ENCODE assay signal across 8 cellular contexts in the genomic region with DNA sequence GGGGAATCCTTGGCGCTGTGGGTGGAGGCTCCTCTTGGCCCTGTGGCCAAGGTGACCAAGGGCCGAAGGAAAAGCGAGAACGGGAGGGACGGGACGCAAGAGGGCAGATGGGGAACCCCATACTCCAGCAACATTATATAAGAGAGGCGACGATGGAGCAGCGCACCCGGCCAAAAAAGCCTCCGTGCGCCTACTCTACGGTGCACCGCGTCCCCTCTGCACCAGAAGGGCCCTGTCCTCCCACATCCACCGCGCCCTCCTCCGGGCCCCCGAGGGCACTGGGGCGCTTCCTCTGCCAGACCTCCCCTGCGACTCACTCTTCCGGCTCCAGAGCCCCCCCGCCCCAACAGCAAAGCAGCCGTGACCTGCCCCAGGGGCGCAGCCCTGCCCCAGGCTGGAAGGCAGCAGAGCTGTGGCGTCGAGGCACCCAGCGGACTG. TPM values are rescaled to one million over a fixed set of nuclear protein-coding genes. Genes with fewer than 3 reads are reported as not detected.
DNase-seq lines count a peak whose midpoint lies in the region; ATAC-seq and TF ChIP-seq lines count a peak whose summit lies in the region.

No MANE protein-coding gene starts in this region.

- H4K91ac ChIP-seq in neuronal stem cell (ENCODE audit: low read depth, low read length, poor library complexity), result no peak overlapping the region

- no peaks in the 10 kb centered on the region for H3K27me3 Mint-ChIP-seq in activated CD4-positive, alpha-beta T cell treated with anti-CD3 and anti-CD28 coated beads for 36 hours
- H3K27me3 Mint-ChIP-seq in endodermal cell (ENCODE audit: insufficient read depth) (peaks cover 56% of the 10 kb centered on the region), type B pancreatic cell (peaks cover 58% of the 10 kb centered on the region)

- H4K8ac ChIP-seq in neuronal stem cell (ENCODE audit: low read depth, low read length), result no peak overlapping the region

- H2BK15ac ChIP-seq in neuronal stem cell (ENCODE audit: low read length), result peak overlapping the region; percentile 84

- H3K4me3 ChIP-seq in endodermal cell (ENCODE audit: low read length), result no peak overlapping the region
- peak overlapping the region in 1 of 2 donors; percentile 75 for H3K4me3 ChIP-seq in neuronal stem cell (ENCODE audit: low read length in 2 of 2)

- ATAC-seq in HG03108 (IDR thresholded peaks at IDR 0.05; ENCODE audit: unreplicated experiment), result peak; percentile 33
- ATAC-seq in activated CD4-positive, alpha-beta T cell treated with anti-CD3 and anti-CD28 coated beads for 36 hours, result peak; percentile 42

- H3K23ac ChIP-seq in neuronal stem cell (ENCODE audit: low read depth, low read length, poor library complexity), result peak overlapping the region; percentile 0

- WGBS in endodermal cell (ENCODE audit: insufficient coverage in 1 of 2, insufficient read length in 1 of 2), 2 experiments, result 89 to 90% methylated on average over 17 to 28 of the region's 28 CpGs
- WGBS in neuronal stem cell (ENCODE audit: extremely low coverage in 2 of 2, insufficient read length in 2 of 2, insufficient replicate concordance in 1 of 2), 2 donors, result no CpG with 5 or more reads among the region's 28 CpGs

- H3K14ac ChIP-seq in neuronal stem cell (ENCODE audit: low read length), result peak overlapping the region; percentile 82

- H3K4me1 Mint-ChIP-seq in activated CD4-positive, alpha-beta T cell treated with anti-CD3 and anti-CD28 coated beads for 36 hours, result peaks cover 73% of the 10 kb centered on the region
- H3K4me1 Mint-ChIP-seq in endodermal cell (no peaks in the 10 kb centered on the region), type B pancreatic cell (ENCODE audit: unreplicated experiment) (peaks cover 13% of the 10 kb centered on the region)

- intact Hi-C loops in activated CD4-positive, alpha-beta T cell treated with anti-CD3 and anti-CD28 coated beads for 36 hours (cut with DNase I, micrococcal nuclease), result loop anchor here (1.0 to 10.0 kb wide), 9 partner anchors 9 to 1401 kb away; a partner anchor contains a TSS

- H2BK5ac ChIP-seq in neuronal stem cell (ENCODE audit: low read length), result no peak overlapping the region

- H2BK120ac ChIP-seq in neuronal stem cell (ENCODE audit: low read depth, low read length), result no peak overlapping the region

- no peak for TF ChIP-seq CTCF in endodermal cell (conservative IDR thresholded peaks at IDR 0.05)
- TF ChIP-seq CTCF in type B pancreatic cell (conservative IDR thresholded peaks at IDR 0.05), result no peak

- H3K36me3 Mint-ChIP-seq in activated CD4-positive, alpha-beta T cell treated with anti-CD3 and anti-CD28 coated beads for 36 hours (ENCODE audit: low read depth), result peaks cover 31% of the 10 kb centered on the region
- H3K36me3 Mint-ChIP-seq in endodermal cell (ENCODE audit: low read depth), result no peaks in the 10 kb centered on the region
- H3K36me3 Mint-ChIP-seq in type B pancreatic cell, result no peaks in the 10 kb centered on the region

- H2BK12ac ChIP-seq in neuronal stem cell (ENCODE audit: low read length), result no peak overlapping the region

- H3K27ac ChIP-seq in endodermal cell (ENCODE audit: low read depth, low read length) (no peak overlapping the region), neuronal stem cell (replicated peaks; ENCODE audit: low read length) (no peak overlapping the region)

- CTCF ChIA-PET in activated CD4-positive, alpha-beta T cell treated with anti-CD3 and anti-CD28 coated beads for 36 hours (lab: Charles Lee), result interaction anchor here (0.7 to 1.5 kb wide), 5 partner anchors 9 to 334 kb away, joined by 3 to 5 read pairs (median 3); no protein-coding TSS in a partner anchor

- no peak overlapping the region for H3K4ac ChIP-seq in neuronal stem cell (ENCODE audit: low read length)

- peak overlapping the region; percentile 29 for H2AK5ac ChIP-seq in neuronal stem cell (ENCODE audit: low read depth, low read length)

- peak overlapping the region; percentile 94 for H3K18ac ChIP-seq in neuronal stem cell (ENCODE audit: low read length)

- DNase-seq in activated CD4-positive, alpha-beta T cell treated with anti-CD3 and anti-CD28 coated beads for 24 hours (ENCODE audit: low read depth in 2 of 2), result peak; percentile 17 to 19
- no peak for DNase-seq in activated CD4-positive, alpha-beta T cell treated with anti-CD3 and anti-CD28 coated beads for 1 hour
- DNase-seq in activated CD4-positive, alpha-beta T cell treated with anti-CD3 and anti-CD28 coated beads for 36 hours, result peak; percentile 73
- no peak for DNase-seq in endodermal cell
- DNase-seq in neuronal stem cell (ENCODE audit: low spot score), result no peak
- no peak for DNase-seq in type B pancreatic cell (ENCODE audit: extremely low spot score, unreplicated experiment)
- DNase-seq in NCI-H1694 (lab: John Stamatoyannopoulos, UW), result no peak

- POLR2A ChIA-PET in activated CD4-positive, alpha-beta T cell treated with anti-CD3 and anti-CD28 coated beads for 36 hours (lab: Charles Lee), result interaction anchor here (1.7 to 2.0 kb wide), 2 partner anchors 9 to 25 kb away, joined by 8 to 9 read pairs; no protein-coding TSS in a partner anchor

- H3K9me3 ChIP-seq in endodermal cell (ENCODE audit: control insufficient read depth, low read length) (no peaks in the 10 kb centered on the region), neuronal stem cell (replicated peaks in 1 of 2; ENCODE audit: control insufficient read depth in 2 of 2, insufficient read depth in 1 of 2, low read depth in 1 of 2, low read length in 2 of 2) (no peaks in the 10 kb centered on the region)

- no peak overlapping the region for H2AFZ ChIP-seq in neuronal stem cell (ENCODE audit: low read length)

- H3K4me3 Mint-ChIP-seq in activated CD4-positive, alpha-beta T cell treated with anti-CD3 and anti-CD28 coated beads for 36 hours, result peak overlapping the region; percentile 93
- H3K4me3 Mint-ChIP-seq in endodermal cell (peak overlapping the region; percentile 57), type B pancreatic cell (peak overlapping the region; percentile 77)

- peaks cover 36% of the 10 kb centered on the region for H3K27me3 ChIP-seq in endodermal cell (ENCODE audit: control insufficient read depth, insufficient read depth, low read length, poor library complexity, severe bottlenecking)
- peaks cover 1 to 29% (median 11%) of the 10 kb centered on the region in 3 experiments for H3K27me3 ChIP-seq in neuronal stem cell (ENCODE audit: control insufficient read depth in 3 of 3, insufficient read depth in 3 of 3, low read depth in 1 of 3, low read length in 3 of 3)

- H3K27ac Mint-ChIP-seq in activated CD4-positive, alpha-beta T cell treated with anti-CD3 and anti-CD28 coated beads for 36 hours, result peak overlapping the region; percentile 97
- H3K27ac Mint-ChIP-seq in endodermal cell, result no peak overlapping the region
- H3K27ac Mint-ChIP-seq in type B pancreatic cell, result no peak overlapping the region

- no peaks in the 10 kb centered on the region for H3K9me3 Mint-ChIP-seq in activated CD4-positive, alpha-beta T cell treated with anti-CD3 and anti-CD28 coated beads for 36 hours (ENCODE audit: low read depth)
- H3K9me3 Mint-ChIP-seq in endodermal cell (no peaks in the 10 kb centered on the region), type B pancreatic cell (no peaks in the 10 kb centered on the region)

- H3K36me3 ChIP-seq in endodermal cell (ENCODE audit: control insufficient read depth, insufficient read depth, low read length), result no peaks in the 10 kb centered on the region
- H3K36me3 ChIP-seq in neuronal stem cell (replicated peaks in 1 of 2; ENCODE audit: control insufficient read depth in 2 of 2, insufficient read depth in 2 of 2, low read length in 2 of 2), result no peaks in the 10 kb centered on the region

- H3K4me2 ChIP-seq in neuronal stem cell (ENCODE audit: insufficient read depth, low read length, poor library complexity, severe bottlenecking), result peak overlapping the region; percentile 64

- H3K79me1 ChIP-seq in neuronal stem cell (ENCODE audit: low read depth, low read length), result no peaks in the 10 kb centered on the region

- no peaks in the 10 kb centered on the region for H3K4me1 ChIP-seq in endodermal cell (ENCODE audit: control insufficient read depth, insufficient read depth, low read length)
- peaks cover 2 to 11% of the 10 kb centered on the region in 2 donors for H3K4me1 ChIP-seq in neuronal stem cell (ENCODE audit: control insufficient read depth in 2 of 2, insufficient read depth in 1 of 2, low read depth in 1 of 2, low read length in 2 of 2)

- H3K9ac ChIP-seq in endodermal cell (ENCODE audit: extremely low read depth, low read length, poor library complexity, severe bottlenecking) (no peak overlapping the region), neuronal stem cell (ENCODE audit: low read depth, low read length, poor library complexity) (peak overlapping the region; percentile 66)

RNA-seq across cellular contexts. Expression of a gene that starts 0.4 kb away (rescaled TPM):
- total RNA-seq in activated CD4-positive, alpha-beta T cell treated with anti-CD3 and anti-CD28 coated beads for 36 hours, result 10 to 100 TPM; 49.7 to 65.5 TPM
- total RNA-seq in endodermal cell, result 1 to 10 TPM; 1.5 to 1.9 TPM
- 0.18 TPM for polyA plus RNA-seq in endodermal cell (2013, experiment 1 of 2)
- not detected for polyA plus RNA-seq in endodermal cell (2013, experiment 2 of 2)
- polyA plus RNA-seq in neuronal stem cell (2013, experiment 1 of 2), result 0.06 TPM
- 0.10 TPM for polyA plus RNA-seq in neuronal stem cell (2013, experiment 2 of 2)
- total RNA-seq in type B pancreatic cell (ENCODE audit: low replicate concordance), result 0.29 and 0.74 TPM in 2 replicates

Comparison
In these comparisons a context has a peak if more than half of its experiments do, and no peak if none do; other contexts are left out.
1. DNase-seq: peak in activated CD4-positive, alpha-beta T cell treated with anti-CD3 and anti-CD28 coated beads for 24 hours (2 of 2) and activated CD4-positive, alpha-beta T cell treated with anti-CD3 and anti-CD28 coated beads for 36 hours (single experiment); none in activated CD4-positive, alpha-beta T cell treated with anti-CD3 and anti-CD28 coated beads for 1 hour (single experiment), endodermal cell (single experiment), neuronal stem cell (single experiment), type B pancreatic cell (single experiment) and NCI-H1694 (single experiment).
2. RNA of a gene that starts 0.4 kb away (total RNA-seq): 49.7 to 65.5 TPM in activated CD4-positive, alpha-beta T cell treated with anti-CD3 and anti-CD28 coated beads for 36 hours; 1.5 to 1.9 TPM in endodermal cell and 0.29 to 0.74 TPM in type B pancreatic cell; every median in the first group is over 10 times any median in the second.
3. Peak in every context shown above with its lines, with median percentiles within 50 percentile points of each other: H3K4me3 Mint-ChIP-seq.